Comparison of ENCODE assay signal across 1 cellular context in genomic region chr12:56941299-56942017, GRCh38.
A peak's percentile ranks its signal among the peaks of the same experiment; 100 is the strongest.
TF ChIP-seq lines count a peak whose summit lies in the region.

No MANE protein-coding gene starts in this region.

TF ChIP-seq in GM12878, 131 proteins besides CTCF, POLR2A, EP300 and RAD21:
- TF ChIP-seq IKZF2 (IDR thresholded peaks at IDR 0.05) (0 out of 4 replicates have a peak, but pooled peaks have one; percentile 15 to 22), RUNX3 (IDR thresholded peaks at IDR 0.05; ENCODE audit: low read length) (peak; percentile 46; the same call in 1 of the 2 replicates), ZBTB40 (IDR thresholded peaks at IDR 0.05; ENCODE audit: borderline replicate concordance) (no peak), MXI1 (IDR thresholded peaks at IDR 0.05; ENCODE audit: low read depth, low read length) (no peak), WRNIP1 (IDR thresholded peaks at IDR 0.05; ENCODE audit: borderline replicate concordance, low read depth, low read length) (no peak), ZNF207 (IDR thresholded peaks at IDR 0.05; ENCODE audit: borderline replicate concordance) (no peak), EZH2 (IDR thresholded peaks at IDR 0.05; ENCODE audit: borderline replicate concordance, control insufficient read depth, low read depth, low read length) (no peak)
